In the genomic region with DNA sequence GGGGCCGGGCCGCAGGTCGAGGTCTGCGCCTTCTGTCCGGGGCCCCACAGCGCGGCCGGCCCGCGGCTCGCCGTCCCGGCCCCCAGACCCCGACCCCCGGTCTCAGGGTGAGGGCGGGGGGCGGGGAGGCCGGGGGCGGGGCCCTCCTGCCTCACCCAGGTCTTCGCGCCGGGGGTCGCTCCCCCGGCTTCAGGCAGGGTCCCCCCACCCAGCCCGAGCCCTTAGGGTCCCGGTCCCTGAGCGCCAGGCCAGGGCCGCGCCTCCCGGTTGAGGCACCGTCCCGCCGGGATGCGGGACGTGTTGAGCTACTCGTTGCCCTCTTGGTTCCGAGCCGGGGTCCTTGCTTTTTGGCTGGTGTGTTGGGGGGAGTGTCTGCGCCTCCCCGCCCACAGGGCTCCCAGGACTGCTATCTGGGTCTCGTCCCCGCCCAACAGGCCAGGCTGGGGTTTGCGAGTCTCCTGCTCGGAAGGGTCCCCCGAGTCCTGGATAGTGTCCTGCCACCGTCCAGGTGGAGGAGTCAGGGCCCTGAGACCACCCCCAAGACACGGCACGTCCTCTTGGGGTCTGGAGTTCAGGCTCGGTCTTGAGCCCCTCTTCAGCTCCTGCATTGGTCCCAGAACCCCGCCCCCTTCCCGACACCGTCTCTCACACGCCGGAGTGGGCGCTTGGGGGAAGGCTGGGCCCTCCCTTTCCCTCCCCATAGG, we compare ENCODE assay signal across 8 cellular contexts. TPM values are rescaled to one million over a fixed set of nuclear protein-coding genes. Genes with fewer than 3 reads are reported as not detected.
A peak's percentile ranks its signal among the peaks of the same experiment; 100 is the strongest.
DNase-seq lines count a peak whose midpoint lies in the region; ATAC-seq, FAIRE-seq and TF ChIP-seq lines count a peak whose summit lies in the region.

No MANE protein-coding gene starts in this region.

- CTCF ChIA-PET in OCI-LY7 (lab: Charles Lee; ENCODE audit: unreplicated experiment): interaction anchor here (0.6 kb wide), 1 partner anchor 265 kb away, joined by 3 read pairs; no protein-coding TSS in a partner anchor
- CTCF ChIA-PET in mammary epithelial cell (lab: Charles Lee; ENCODE audit: low non-redundant PET): no interaction called here
- CTCF ChIA-PET in HepG2 (lab: Yijun Ruan, JAX; ENCODE audit: low intra/inter-chr PET ratio, low total read pairs): no interaction called here

- TF ChIP-seq RAD21 in HepG2 (CRISPR knock-in tag; IDR thresholded peaks at IDR 0.05): no peak

- POLR2A ChIA-PET in OCI-LY7 (lab: Charles Lee) (interaction anchor here (0.6 to 0.7 kb wide), 2 partner anchors 11 to 77 kb away, joined by 3 read pairs; no protein-coding TSS in a partner anchor), HepG2 (lab: Yijun Ruan, JAX) (interaction anchor here (0.6 to 2.3 kb wide), 7 partner anchors 23 to 245 kb away, joined by 3 to 11 read pairs (median 3); a partner anchor contains a TSS)

- peak overlapping the region; percentile 96 for H3K4me3 ChIP-seq in OCI-LY7 (ENCODE audit: low read depth, low read length, poor library complexity, severe bottlenecking)
- peak overlapping the region; percentile 80 to 94 (median 89) for H3K4me3 ChIP-seq in mammary epithelial cell (replicated peaks in 1 of 3; ENCODE audit: insufficient read depth in 1 of 3, low read depth in 2 of 3, low read length in 3 of 3)
- H3K4me3 ChIP-seq in HepG2 (replicated peaks in 1 of 3; ENCODE audit: insufficient read depth in 1 of 3, low read depth in 2 of 3, low read length in 3 of 3): peak overlapping the region; percentile 90 to 100 (median 98)
- H3K4me3 ChIP-seq in stomach smooth muscle (ENCODE audit: low read length in 2 of 2): peak overlapping the region; percentile 90 to 91

- no TSS peak for BruUV-seq in OCI-LY7 (replicated peaks; lab: Mats Ljungman, UMichigan)
- no TSS peak for BruUV-seq in mammary epithelial cell (replicated peaks; lab: Mats Ljungman, UMichigan)
- BruUV-seq in HepG2 (replicated peaks; lab: Mats Ljungman, UMichigan): no TSS peak

- peak overlapping the region; percentile 51 for H3K9ac ChIP-seq in mammary epithelial cell (ENCODE audit: insufficient read depth, low read length)
- H3K9ac ChIP-seq in HepG2 (ENCODE audit: insufficient read depth, low read depth, low read length): peak overlapping the region; percentile 89
- H3K9ac ChIP-seq in stomach smooth muscle (ENCODE audit: low read length in 2 of 2): peak overlapping the region; percentile 71 to 91

- H3K9me3 ChIP-seq in OCI-LY7 (ENCODE audit: low read length): no peaks in the 10 kb centered on the region
- H3K9me3 ChIP-seq in mammary epithelial cell (replicated peaks; ENCODE audit: insufficient read depth, low read length): no peaks in the 10 kb centered on the region
- H3K9me3 ChIP-seq in HepG2 (ENCODE audit: low read length): no peaks in the 10 kb centered on the region
- no peaks in the 10 kb centered on the region for H3K9me3 ChIP-seq in stomach smooth muscle (ENCODE audit: control insufficient read depth in 2 of 2, low read length in 2 of 2)

- H3K4me2 ChIP-seq in OCI-LY7 (ENCODE audit: low read length): peak overlapping the region; percentile 99
- H3K4me2 ChIP-seq in mammary epithelial cell (ENCODE audit: insufficient read depth, low read depth, low read length): peak overlapping the region; percentile 96
- peak overlapping the region; percentile 92 for H3K4me2 ChIP-seq in HepG2 (ENCODE audit: low read depth, low read length)

- no peaks in the 10 kb centered on the region for H3K27me3 ChIP-seq in mammary epithelial cell (ENCODE audit: insufficient read depth, low read length)
- no peaks in the 10 kb centered on the region; a peak in 1 of 5 replicates for H3K27me3 ChIP-seq in HepG2 (ENCODE audit: control insufficient read depth in 1 of 2, insufficient read depth in 2 of 2, low read length in 2 of 2)
- no peaks in the 10 kb centered on the region for H3K27me3 ChIP-seq in stomach smooth muscle (ENCODE audit: control insufficient read depth in 1 of 2, insufficient read depth in 2 of 2, low read length in 2 of 2)

- H3K4me1 ChIP-seq in OCI-LY7 (ENCODE audit: insufficient read depth, low read length, poor library complexity, severe bottlenecking) (peaks cover 14% of the 10 kb centered on the region), mammary epithelial cell (ENCODE audit: insufficient read depth, low read length) (peaks cover 9% of the 10 kb centered on the region), HepG2 (ENCODE audit: insufficient read depth, low read length) (peaks cover 33% of the 10 kb centered on the region), stomach smooth muscle (ENCODE audit: control insufficient read depth, insufficient read depth, low read length) (peaks cover 52% of the 10 kb centered on the region)

- H3K79me2 ChIP-seq in OCI-LY7 (ENCODE audit: insufficient read depth, low read depth, low read length): peaks cover 26% of the 10 kb centered on the region; the same call in 1 of the 2 replicates
- peaks cover 50% of the 10 kb centered on the region for H3K79me2 ChIP-seq in mammary epithelial cell (ENCODE audit: insufficient read depth, low read length)
- peaks cover 35% of the 10 kb centered on the region for H3K79me2 ChIP-seq in HepG2 (ENCODE audit: insufficient read depth, low read length)

- FAIRE-seq in HepG2 (lab: Jason Lieb, UNC): no peak

- 0% methylated on average over 10 of the region's 55 CpGs for WGBS in mammary epithelial cell (ENCODE audit: low coverage, missing lambda C conversion rate)
- WGBS in HepG2 (ENCODE audit: low lambda C conversion rate): 0% methylated on average over 4 of the region's 55 CpGs

- intact Hi-C loops in OCI-LY7 (cut with micrococcal nuclease; ENCODE audit: unreplicated experiment): loop anchor here (1.0 kb wide), 2 partner anchors 22 to 58 kb away; a partner anchor contains a TSS
- intact Hi-C loops in mammary epithelial cell (cut with micrococcal nuclease): loop anchor here (1.0 kb wide), 1 partner anchor 18 kb away; no protein-coding TSS in a partner anchor
- intact Hi-C loops in HepG2 (cut with micrococcal nuclease; ENCODE audit: unreplicated experiment): loop anchor here (10.0 kb wide), 1 partner anchor 127 kb away; no protein-coding TSS in a partner anchor

- dilution Hi-C loops in mammary epithelial cell (cut with HindIII; ENCODE audit: low sequenced_read_pairs): no loop called here

- H2AFZ ChIP-seq in OCI-LY7 (ENCODE audit: low read length) (no peak overlapping the region), mammary epithelial cell (ENCODE audit: low read depth, low read length) (peak overlapping the region; percentile 64), HepG2 (ENCODE audit: low read length) (no peak overlapping the region)

- ATAC-seq in GM21529 (IDR thresholded peaks at IDR 0.05; ENCODE audit: unreplicated experiment) (peak; percentile 1), HepG2 (peak; percentile 32; the same call in 2 of the 3 replicates), GM19397 (IDR thresholded peaks at IDR 0.05; ENCODE audit: unreplicated experiment) (no peak)

- no peak for TF ChIP-seq POLR2A in HepG2 (IDR thresholded peaks at IDR 0.05; ENCODE audit: insufficient read depth in 1 of 2, low read depth in 2 of 2, low read length in 2 of 2)

- TF ChIP-seq EP300 in HepG2 (IDR thresholded peaks at IDR 0.05; ENCODE audit: low read depth in 2 of 2, low read length in 2 of 2): no peak
- TF ChIP-seq EP300 in HepG2 (CRISPR knock-in tag; IDR thresholded peaks at IDR 0.05; ENCODE audit: borderline replicate concordance): no peak

- H3K36me3 ChIP-seq in OCI-LY7 (ENCODE audit: insufficient read depth, low read length): peaks cover 6% of the 10 kb centered on the region; the same call in 1 of the 2 replicates
- no peaks in the 10 kb centered on the region for H3K36me3 ChIP-seq in mammary epithelial cell (ENCODE audit: insufficient read depth, low read length)
- peaks cover 3 to 8% of the 10 kb centered on the region in 2 experiments; a peak in 4 of 5 replicates for H3K36me3 ChIP-seq in HepG2 (replicated peaks in 1 of 2; ENCODE audit: control insufficient read depth in 1 of 2, insufficient read depth in 2 of 2, low read length in 2 of 2)
- peaks cover under 1 to 2% of the 10 kb centered on the region in 2 donors for H3K36me3 ChIP-seq in stomach smooth muscle (ENCODE audit: control insufficient read depth in 2 of 2, insufficient read depth in 2 of 2, low read length in 2 of 2)

- in situ Hi-C loops in Caki2 (cut with HindIII; ENCODE audit: low pct_unique_long_range_greater_than_20kb, low sequenced_read_pairs): no loop called here
- in situ Hi-C loops in mammary epithelial cell (cut with MboI; ENCODE audit: low sequenced_read_pairs in 2 of 2): no loop called here
- in situ Hi-C loops in HepG2 (cut with HindIII; ENCODE audit: extremely low pct_ligation_motif_present, low pct_unique_long_range_greater_than_20kb): no loop called here

- H3K27ac ChIP-seq in OCI-LY7 (ENCODE audit: low read depth, low read length, poor library complexity, severe bottlenecking) (peak overlapping the region; percentile 38), mammary epithelial cell (ENCODE audit: insufficient read depth, low read depth, low read length) (no peak overlapping the region), HepG2 (ENCODE audit: extremely low read length, insufficient read depth, low read length) (peak overlapping the region; percentile 46), stomach smooth muscle (ENCODE audit: low read length) (peak overlapping the region; percentile 82)

- no peak for TF ChIP-seq CTCF in OCI-LY7 (conservative IDR thresholded peaks at IDR 0.05; ENCODE audit: low read length)
- TF ChIP-seq CTCF in mammary epithelial cell (conservative IDR thresholded peaks at IDR 0.05 in 1 of 2, IDR thresholded peaks at IDR 0.05 in 1 of 2; ENCODE audit: extremely low read depth in 1 of 2, insufficient read depth in 1 of 2, low read depth in 1 of 2, low read length in 2 of 2): no peak
- TF ChIP-seq CTCF in HepG2 (CRISPR knock-in tag; IDR thresholded peaks at IDR 0.05): no peak

- peaks cover 8% of the 10 kb centered on the region for H4K20me1 ChIP-seq in OCI-LY7 (ENCODE audit: insufficient read depth, low read length)
- no peaks in the 10 kb centered on the region for H4K20me1 ChIP-seq in mammary epithelial cell (ENCODE audit: insufficient read depth, low read length)
- H4K20me1 ChIP-seq in HepG2 (ENCODE audit: insufficient read depth, low read length): 0 out of 2 replicates have a peak, but pooled peaks cover 9% of the 10 kb centered on the region

- peak; percentile 31 for DNase-seq in Caki2 (ENCODE audit: low read depth)
- peak; percentile 30 for DNase-seq in OCI-LY7 (ENCODE audit: low spot score)
- DNase-seq in mammary epithelial cell: no peak
- DNase-seq in HepG2 (ENCODE audit: low spot score): peak; percentile 18
- DNase-seq in NOMO-1 (lab: John Stamatoyannopoulos, UW; ENCODE audit: unreplicated experiment in 2 of 2): no peak

- no peaks in the 10 kb centered on the region for H3K9me2 ChIP-seq in OCI-LY7 (ENCODE audit: insufficient read depth, low read length)

RNA-seq across cellular contexts. Expression of a gene that starts 0.5 kb away (rescaled TPM):
- total RNA-seq in Caki2 (2014; rRNA removed; shearing (Covaris generic); ENCODE audit: low replicate concordance): 18.2 and 18.4 TPM in 2 replicates
- 25.3 and 31.5 TPM in 2 replicates for total RNA-seq in OCI-LY7 (2014; rRNA removed; shearing (Covaris generic))
- total RNA-seq in OCI-LY7 (2022) (34.4 and 35.0 TPM in 2 replicates), mammary epithelial cell (10 to 100 TPM; 20.8 to 29.9 TPM), HepG2 (2016; rRNA removed; fragmentation: Illumina TruSeq; extraction: Trizol) (20.1 and 22.4 TPM in 2 replicates)
- polyA plus RNA-seq in mammary epithelial cell (11.5 TPM), HepG2 (2011; rRNA removed) (8.7 and 9.0 TPM in 2 replicates)
- 13.7 TPM for polyA minus RNA-seq in mammary epithelial cell
- total RNA-seq in HepG2 (2016; cell fraction: cytosol; rRNA removed; fragmentation: Illumina TruSeq; extraction: Trizol; ENCODE audit: low read depth): 4.3 and 5.1 TPM in 2 replicates
- 16.7 and 23.3 TPM in 2 replicates for total RNA-seq in HepG2 (2016; cell fraction: insoluble cytoplasmic fraction; rRNA removed; fragmentation: Illumina TruSeq; extraction: Trizol)
- total RNA-seq in HepG2 (2016; cell fraction: membrane; rRNA removed; fragmentation: Illumina TruSeq; extraction: Trizol): 9.8 and 11.2 TPM in 2 replicates
- 9.7 and 15.2 TPM in 2 replicates for total RNA-seq in HepG2 (2016; cell fraction: nucleus; rRNA removed; fragmentation: Illumina TruSeq; extraction: Trizol)
- polyA plus RNA-seq in HepG2 (2011; cell fraction: cytosol; rRNA removed): 11.2 and 43.1 TPM in 2 replicates
- 22.4 and 27.4 TPM in 2 replicates for polyA plus RNA-seq in HepG2 (2011; cell fraction: nucleus; rRNA removed)
- 19.1 and 20.7 TPM in 2 replicates for polyA plus RNA-seq in HepG2 (2012)
- 3.3 and 3.5 TPM in 2 replicates for polyA plus RNA-seq in HepG2 (2016; cell fraction: cytosol; fragmentation: Illumina TruSeq; extraction: Trizol; ENCODE audit: low read depth)
- polyA plus RNA-seq in HepG2 (2016; cell fraction: insoluble cytoplasmic fraction; fragmentation: Illumina TruSeq; extraction: Trizol; ENCODE audit: low read depth): 18.2 and 33.3 TPM in 2 replicates
- 5.6 and 5.9 TPM in 2 replicates for polyA plus RNA-seq in HepG2 (2016; cell fraction: membrane; fragmentation: Illumina TruSeq; extraction: Trizol; ENCODE audit: low read depth)
- polyA plus RNA-seq in HepG2 (2016; cell fraction: nucleus; fragmentation: Illumina TruSeq; extraction: Trizol; ENCODE audit: insufficient read depth, low read depth): 36.3 and 39.1 TPM in 2 replicates
- polyA minus RNA-seq in HepG2 (2011; rRNA and poly(A)+ RNA removed; ENCODE audit: low replicate concordance): 12.2 and 13.9 TPM in 2 replicates
- 5.1 and 7.7 TPM in 2 replicates for polyA minus RNA-seq in HepG2 (2011; cell fraction: cytosol; rRNA and poly(A)+ RNA removed)
- 14.5 and 15.1 TPM in 2 replicates for polyA minus RNA-seq in HepG2 (2011; cell fraction: nucleus; rRNA and poly(A)+ RNA removed)

RNA-seq across cellular contexts. Expression of a gene that starts 22.7 kb away (rescaled TPM):
- total RNA-seq in Caki2 (2014; rRNA removed; shearing (Covaris generic); ENCODE audit: low replicate concordance): 2,780 and 2,952 TPM in 2 replicates
- total RNA-seq in OCI-LY7 (2014; rRNA removed; shearing (Covaris generic)): 1,633 and 1,634 TPM in 2 replicates
- 3,507 and 3,668 TPM in 2 replicates for total RNA-seq in OCI-LY7 (2022)
- 1,000 to 10,000 TPM; 2,299 to 2,969 TPM for total RNA-seq in mammary epithelial cell
- 1,137 TPM for polyA plus RNA-seq in mammary epithelial cell
- 1,027 TPM for polyA minus RNA-seq in mammary epithelial cell
- 1,722 and 1,777 TPM in 2 replicates for total RNA-seq in HepG2 (2016; rRNA removed; fragmentation: Illumina TruSeq; extraction: Trizol)
- total RNA-seq in HepG2 (2016; cell fraction: cytosol; rRNA removed; fragmentation: Illumina TruSeq; extraction: Trizol; ENCODE audit: low read depth): 663 and 837 TPM in 2 replicates
- total RNA-seq in HepG2 (2016; cell fraction: insoluble cytoplasmic fraction; rRNA removed; fragmentation: Illumina TruSeq; extraction: Trizol): 1,312 and 1,845 TPM in 2 replicates
- total RNA-seq in HepG2 (2016; cell fraction: membrane; rRNA removed; fragmentation: Illumina TruSeq; extraction: Trizol): 2,334 and 2,783 TPM in 2 replicates
- total RNA-seq in HepG2 (2016; cell fraction: nucleus; rRNA removed; fragmentation: Illumina TruSeq; extraction: Trizol): 709 and 773 TPM in 2 replicates
- polyA plus RNA-seq in HepG2 (2011; rRNA removed): 1,441 and 1,465 TPM in 2 replicates
- polyA plus RNA-seq in HepG2 (2011; cell fraction: cytosol; rRNA removed): 1,619 and 2,301 TPM in 2 replicates
- polyA plus RNA-seq in HepG2 (2011; cell fraction: nucleus; rRNA removed): 945 and 1,058 TPM in 2 replicates
- polyA plus RNA-seq in HepG2 (2012): 2,825 and 3,817 TPM in 2 replicates
- polyA plus RNA-seq in HepG2 (2016; cell fraction: cytosol; fragmentation: Illumina TruSeq; extraction: Trizol; ENCODE audit: low read depth): 660 and 778 TPM in 2 replicates
- polyA plus RNA-seq in HepG2 (2016; cell fraction: insoluble cytoplasmic fraction; fragmentation: Illumina TruSeq; extraction: Trizol; ENCODE audit: low read depth): 1,198 and 1,548 TPM in 2 replicates
- polyA plus RNA-seq in HepG2 (2016; cell fraction: membrane; fragmentation: Illumina TruSeq; extraction: Trizol; ENCODE audit: low read depth): 1,837 and 2,206 TPM in 2 replicates
- 1,012 and 1,080 TPM in 2 replicates for polyA plus RNA-seq in HepG2 (2016; cell fraction: nucleus; fragmentation: Illumina TruSeq; extraction: Trizol; ENCODE audit: insufficient read depth, low read depth)
- 1,462 and 3,209 TPM in 2 replicates for polyA minus RNA-seq in HepG2 (2011; rRNA and poly(A)+ RNA removed; ENCODE audit: low replicate concordance)
- 1,805 and 1,823 TPM in 2 replicates for polyA minus RNA-seq in HepG2 (2011; cell fraction: cytosol; rRNA and poly(A)+ RNA removed)
- polyA minus RNA-seq in HepG2 (2011; cell fraction: nucleus; rRNA and poly(A)+ RNA removed): 434 and 615 TPM in 2 replicates

RNA-seq across cellular contexts. Expression of a gene that starts 37.1 kb away (rescaled TPM):
- 77.2 and 105 TPM in 2 replicates for total RNA-seq in Caki2 (2014; rRNA removed; shearing (Covaris generic); ENCODE audit: low replicate concordance)
- total RNA-seq in OCI-LY7 (2014; rRNA removed; shearing (Covaris generic)): 48.6 and 49.3 TPM in 2 replicates
- 40.4 and 47.1 TPM in 2 replicates for total RNA-seq in OCI-LY7 (2022)
- total RNA-seq in mammary epithelial cell: 10 to 100 TPM; 69.2 to 99.9 TPM
- polyA plus RNA-seq in mammary epithelial cell: 37.3 TPM
- polyA minus RNA-seq in mammary epithelial cell: 92.3 TPM
- total RNA-seq in HepG2 (2016; rRNA removed; fragmentation: Illumina TruSeq; extraction: Trizol): 22.0 and 30.5 TPM in 2 replicates
- total RNA-seq in HepG2 (2016; cell fraction: cytosol; rRNA removed; fragmentation: Illumina TruSeq; extraction: Trizol; ENCODE audit: low read depth): 5.0 and 5.5 TPM in 2 replicates
- 18.7 and 32.5 TPM in 2 replicates for total RNA-seq in HepG2 (2016; cell fraction: insoluble cytoplasmic fraction; rRNA removed; fragmentation: Illumina TruSeq; extraction: Trizol)
- 9.6 and 13.4 TPM in 2 replicates for total RNA-seq in HepG2 (2016; cell fraction: membrane; rRNA removed; fragmentation: Illumina TruSeq; extraction: Trizol)
- total RNA-seq in HepG2 (2016; cell fraction: nucleus; rRNA removed; fragmentation: Illumina TruSeq; extraction: Trizol): 20.1 and 21.1 TPM in 2 replicates
- polyA plus RNA-seq in HepG2 (2011; rRNA removed): 37.3 and 51.9 TPM in 2 replicates
- polyA plus RNA-seq in HepG2 (2011; cell fraction: cytosol; rRNA removed): 36.9 and 42.7 TPM in 2 replicates
- 102 and 107 TPM in 2 replicates for polyA plus RNA-seq in HepG2 (2011; cell fraction: nucleus; rRNA removed)
- polyA plus RNA-seq in HepG2 (2012): 20.1 and 33.8 TPM in 2 replicates
- 2.6 and 2.9 TPM in 2 replicates for polyA plus RNA-seq in HepG2 (2016; cell fraction: cytosol; fragmentation: Illumina TruSeq; extraction: Trizol; ENCODE audit: low read depth)
- polyA plus RNA-seq in HepG2 (2016; cell fraction: insoluble cytoplasmic fraction; fragmentation: Illumina TruSeq; extraction: Trizol; ENCODE audit: low read depth): 20.1 and 23.6 TPM in 2 replicates
- polyA plus RNA-seq in HepG2 (2016; cell fraction: membrane; fragmentation: Illumina TruSeq; extraction: Trizol; ENCODE audit: low read depth): 5.9 and 6.0 TPM in 2 replicates
- polyA plus RNA-seq in HepG2 (2016; cell fraction: nucleus; fragmentation: Illumina TruSeq; extraction: Trizol; ENCODE audit: insufficient read depth, low read depth): 45.3 and 46.8 TPM in 2 replicates
- 44.0 and 66.3 TPM in 2 replicates for polyA minus RNA-seq in HepG2 (2011; rRNA and poly(A)+ RNA removed; ENCODE audit: low replicate concordance)
- polyA minus RNA-seq in HepG2 (2011; cell fraction: cytosol; rRNA and poly(A)+ RNA removed): 15.7 and 22.0 TPM in 2 replicates
- 24.7 and 27.2 TPM in 2 replicates for polyA minus RNA-seq in HepG2 (2011; cell fraction: nucleus; rRNA and poly(A)+ RNA removed)

RNA-seq across cellular contexts. Expression of a gene that starts 58.7 kb away (rescaled TPM):
- 12.7 and 19.6 TPM in 2 replicates for total RNA-seq in Caki2 (2014; rRNA removed; shearing (Covaris generic); ENCODE audit: low replicate concordance)
- total RNA-seq in OCI-LY7 (2014; rRNA removed; shearing (Covaris generic)): 13.1 and 17.2 TPM in 2 replicates
- total RNA-seq in OCI-LY7 (2022) (29.3 and 31.2 TPM in 2 replicates), mammary epithelial cell (10 to 100 TPM; 40.8 to 52.9 TPM), HepG2 (2016; rRNA removed; fragmentation: Illumina TruSeq; extraction: Trizol) (3.5 and 3.6 TPM in 2 replicates)
- polyA plus RNA-seq in mammary epithelial cell (11.0 TPM), HepG2 (2011; rRNA removed) (4.0 and 5.5 TPM in 2 replicates)
- 9.2 TPM for polyA minus RNA-seq in mammary epithelial cell
- 1.8 TPM in 2 replicates for total RNA-seq in HepG2 (2016; cell fraction: cytosol; rRNA removed; fragmentation: Illumina TruSeq; extraction: Trizol; ENCODE audit: low read depth)
- 2.7 and 3.2 TPM in 2 replicates for total RNA-seq in HepG2 (2016; cell fraction: insoluble cytoplasmic fraction; rRNA removed; fragmentation: Illumina TruSeq; extraction: Trizol)
- total RNA-seq in HepG2 (2016; cell fraction: membrane; rRNA removed; fragmentation: Illumina TruSeq; extraction: Trizol): 3.7 and 4.3 TPM in 2 replicates
- 3.0 and 3.1 TPM in 2 replicates for total RNA-seq in HepG2 (2016; cell fraction: nucleus; rRNA removed; fragmentation: Illumina TruSeq; extraction: Trizol)
- polyA plus RNA-seq in HepG2 (2011; cell fraction: cytosol; rRNA removed): 2.9 and 4.8 TPM in 2 replicates
- 23.5 and 34.3 TPM in 2 replicates for polyA plus RNA-seq in HepG2 (2011; cell fraction: nucleus; rRNA removed)
- 4.7 and 6.0 TPM in 2 replicates for polyA plus RNA-seq in HepG2 (2012)
- 0.96 and 1.2 TPM in 2 replicates for polyA plus RNA-seq in HepG2 (2016; cell fraction: cytosol; fragmentation: Illumina TruSeq; extraction: Trizol; ENCODE audit: low read depth)
- 4.5 and 4.8 TPM in 2 replicates for polyA plus RNA-seq in HepG2 (2016; cell fraction: insoluble cytoplasmic fraction; fragmentation: Illumina TruSeq; extraction: Trizol; ENCODE audit: low read depth)
- polyA plus RNA-seq in HepG2 (2016; cell fraction: membrane; fragmentation: Illumina TruSeq; extraction: Trizol; ENCODE audit: low read depth): 2.7 and 3.0 TPM in 2 replicates
- 9.7 and 9.9 TPM in 2 replicates for polyA plus RNA-seq in HepG2 (2016; cell fraction: nucleus; fragmentation: Illumina TruSeq; extraction: Trizol; ENCODE audit: insufficient read depth, low read depth)
- polyA minus RNA-seq in HepG2 (2011; rRNA and poly(A)+ RNA removed; ENCODE audit: low replicate concordance): 4.3 and 12.1 TPM in 2 replicates
- polyA minus RNA-seq in HepG2 (2011; cell fraction: cytosol; rRNA and poly(A)+ RNA removed): 9.4 and 10.5 TPM in 2 replicates
- polyA minus RNA-seq in HepG2 (2011; cell fraction: nucleus; rRNA and poly(A)+ RNA removed): 5.0 and 5.4 TPM in 2 replicates

Comparison
In these comparisons a context has a peak if more than half of its experiments do, and no peak if none do; other contexts are left out.
1. DNase-seq: peak in Caki2 (single experiment), OCI-LY7 (single experiment) and HepG2 (single experiment); none in mammary epithelial cell (single experiment) and NOMO-1 (0 of 2).
2. Peak in every context shown above with its lines, with median percentiles within 50 percentile points of each other: H3K4me2 ChIP-seq, H3K4me3 ChIP-seq and H3K9ac ChIP-seq.